In the genomic region with DNA sequence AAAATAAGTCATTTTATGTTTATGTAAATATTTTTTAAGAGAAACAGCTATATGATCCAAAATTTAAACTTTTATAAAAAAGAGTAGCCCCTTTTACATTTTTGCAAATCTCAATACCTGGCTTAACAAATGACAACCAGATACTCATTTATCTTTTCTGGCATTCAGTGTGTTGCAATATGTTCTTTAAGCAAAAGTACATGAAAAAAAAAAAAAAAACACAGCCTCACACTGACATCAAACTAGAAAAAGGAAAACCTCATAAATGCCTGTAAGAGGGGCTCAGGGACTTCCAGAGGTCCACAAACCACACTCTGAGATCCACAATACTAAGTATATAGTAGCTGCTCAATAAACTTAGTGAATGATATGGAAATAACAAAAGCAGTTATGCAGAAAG, we compare ENCODE assay signal across 23 cellular contexts.
"Had no signal": no experiment of that assay in that cellular context is flagged by ENCODE, and none has a peak within 500 bp of the region (broad histone marks: within the 10 kb centered on the region; RNA-seq: fewer than 3 reads in every experiment).

No MANE protein-coding gene starts in this region.

- ATAC-seq: activated T-helper 17 cell treated with anti-CD3 and anti-CD28 coated beads, Interleukin-2, amount 50 U/mL, for 72 hours; T-cell had no signal

- DNase-seq: activated CD4-positive, alpha-beta memory T cell treated with anti-CD3 and anti-CD28 coated beads for 36 hours; activated CD4-positive, alpha-beta T cell treated with anti-CD3 and anti-CD28 coated beads, Interleukin-2, amount 10 ng/mL, durations not matched to agents 7 days and 5 days; activated CD4-positive, CD25-positive, alpha-beta regulatory T cell; activated CD8-positive, alpha-beta memory T cell treated with anti-CD3 and anti-CD28 coated beads for 24 hours; activated gamma-delta T cell; activated naive CD4-positive, alpha-beta T cell treated with anti-CD3 and anti-CD28 coated beads for 36 hours; activated T-cell treated with anti-CD3 and anti-CD28 coated beads, Interleukin-2, amount 50 U/mL, for 48 hours; anterior cingulate cortex; caudate nucleus; MG63; NCI-H1092 treated with DMSO at 0.1 percent for 48 hours; NCI-H1417 treated with DMSO at 0.1 percent for 48 hours; NCI-H1694; NCI-H2029; NCI-H345; NCI-H510A; NCI-H526 treated with DMSO at 0.1 percent for 48 hours; NCI-H82; T-cell; T-helper 2 cell; T1000 had no signal

- H3K4me3 ChIP-seq: MG63, SK-N-MC had no signal
